Comparison of ENCODE assay signal across 29 cellular contexts in the genomic region with DNA sequence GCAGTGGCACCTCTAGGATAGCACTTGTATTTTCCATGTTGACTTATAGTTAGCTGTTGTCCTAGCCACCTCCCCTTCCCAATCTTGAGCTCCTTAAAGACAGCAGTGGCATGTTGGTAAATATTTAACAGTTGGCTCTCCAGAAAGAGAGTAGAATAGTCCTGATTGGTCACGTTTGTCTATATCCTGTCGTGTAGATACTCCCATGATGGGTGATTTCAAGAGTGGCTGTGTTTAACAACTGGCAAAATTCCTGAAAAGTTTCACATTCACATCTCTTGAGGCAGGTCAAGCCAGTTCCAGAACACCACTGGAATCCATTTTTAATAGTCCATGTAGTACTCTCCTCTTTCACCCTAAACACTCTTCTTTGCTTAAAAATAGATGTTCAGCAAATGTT.
"Had no signal": no experiment of that assay in that cellular context is flagged by ENCODE, and none has a peak within 500 bp of the region (broad histone marks: within the 10 kb centered on the region; RNA-seq: fewer than 3 reads in every experiment).

No MANE protein-coding gene starts in this region.

- H3K36me3 Mint-ChIP-seq: activated naive CD4-positive, alpha-beta T cell treated with anti-CD3 and anti-CD28 coated beads, Interleukin-2, amount 10 ng/mL, durations not matched to agents 7 days and 5 days; activated naive CD4-positive, alpha-beta T cell treated with anti-CD3 and anti-CD28 coated beads, Interleukin-2, amount 50 U/mL, for 72 hours; activated naive CD8-positive, alpha-beta T cell treated with anti-CD3 and anti-CD28 coated beads, Interleukin-2, amount 10 ng/mL, durations not matched to agents 7 days and 5 days had no signal

- H3K9me3 Mint-ChIP-seq: activated CD4-positive, alpha-beta memory T cell treated with anti-CD3 and anti-CD28 coated beads, Interleukin-2, amount 10 ng/mL, durations not matched to agents 7 days and 5 days; activated CD4-positive, alpha-beta T cell treated with anti-CD3 and anti-CD28 coated beads, Interleukin-2, amount 10 ng/mL, durations not matched to agents 7 days and 5 days; activated naive CD4-positive, alpha-beta T cell treated with anti-CD3 and anti-CD28 coated beads, Interleukin-2, amount 10 ng/mL, durations not matched to agents 7 days and 5 days; activated naive CD4-positive, alpha-beta T cell treated with anti-CD3 and anti-CD28 coated beads, Interleukin-2, amount 50 U/mL, for 72 hours; activated naive CD8-positive, alpha-beta T cell treated with anti-CD3 and anti-CD28 coated beads, Interleukin-2, amount 10 ng/mL, durations not matched to agents 7 days and 5 days; activated T-cell treated with anti-CD3 and anti-CD28 coated beads, Interleukin-2, amount 50 U/mL, for 24 hours; activated T-cell treated with anti-CD3 and anti-CD28 coated beads, Interleukin-2, amount 50 U/mL, for 72 hours; dendritic cell treated with granulocyte-macrophage colony-stimulating factor and Interleukin-4, amounts not matched to agents 40 ng/mL and 50 ng/mL, for 4 days; endodermal cell had no signal

- H3K36me3 ChIP-seq: brain microvascular endothelial cell, gastrocnemius medialis had no signal

- H3K4me1 ChIP-seq: foreskin keratinocyte, gastrocnemius medialis had no signal

- H3K27me3 ChIP-seq: brain microvascular endothelial cell, dorsolateral prefrontal cortex, foreskin keratinocyte, gastrocnemius medialis had no signal

- H3K27ac ChIP-seq: brain microvascular endothelial cell, coronary artery, dorsolateral prefrontal cortex, foreskin keratinocyte, gastrocnemius medialis had no signal

- H3K4me3 ChIP-seq: coronary artery, dorsolateral prefrontal cortex, gastrocnemius medialis had no signal

- H3K9me3 ChIP-seq: gastrocnemius medialis had no signal

- DNase-seq: activated CD4-positive, alpha-beta memory T cell treated with anti-CD3 and anti-CD28 coated beads, Interleukin-2, amount 10 ng/mL, durations not matched to agents 7 days and 5 days; activated CD4-positive, alpha-beta T cell treated with anti-CD3 and anti-CD28 coated beads for 36 hours; activated CD4-positive, alpha-beta T cell treated with anti-CD3 and anti-CD28 coated beads, Interleukin-2, amount 10 ng/mL, durations not matched to agents 7 days and 5 days; activated CD4-positive, alpha-beta T cell treated with anti-CD3 and anti-CD28 coated beads, Interleukin-2, amount 50 U/mL, for 4 hours; activated CD4-positive, CD25-positive, alpha-beta regulatory T cell; activated CD4-positive, CD25-positive, alpha-beta regulatory T cell treated with anti-CD3 and anti-CD28 coated beads, Interleukin-2, amount 50 U/mL, for 72 hours; activated CD8-positive, alpha-beta memory T cell treated with anti-CD3 and anti-CD28 coated beads, Interleukin-2, amount 50 U/mL, for 48 hours; activated gamma-delta T cell; activated naive CD4-positive, alpha-beta T cell; activated naive CD4-positive, alpha-beta T cell treated with anti-CD3 and anti-CD28 coated beads, Interleukin-2, amount 10 ng/mL, durations not matched to agents 7 days and 5 days; activated naive CD8-positive, alpha-beta T cell treated with anti-CD3 and anti-CD28 coated beads, Interleukin-2, amount 10 ng/mL, durations not matched to agents 7 days and 5 days; activated T-cell treated with anti-CD3 and anti-CD28 coated beads for 4 hours; activated T-cell treated with anti-CD3 and anti-CD28 coated beads, Interleukin-2, amount 50 U/mL, for 24 hours; activated T-cell treated with anti-CD3 and anti-CD28 coated beads, Interleukin-2, amount 50 U/mL, for 72 hours; amniotic stem cell; anterior cingulate cortex; brain microvascular endothelial cell; dorsolateral prefrontal cortex; effector memory CD4-positive, alpha-beta T cell; endodermal cell; foreskin keratinocyte; gastrocnemius medialis; glutamatergic neuron; T-helper 2 cell had no signal

- H3K4me3 Mint-ChIP-seq: activated CD4-positive, alpha-beta memory T cell treated with anti-CD3 and anti-CD28 coated beads, Interleukin-2, amount 10 ng/mL, durations not matched to agents 7 days and 5 days; activated CD4-positive, alpha-beta T cell treated with anti-CD3 and anti-CD28 coated beads for 36 hours; activated CD4-positive, alpha-beta T cell treated with anti-CD3 and anti-CD28 coated beads, Interleukin-2, amount 10 ng/mL, durations not matched to agents 7 days and 5 days; activated naive CD4-positive, alpha-beta T cell treated with anti-CD3 and anti-CD28 coated beads, Interleukin-2, amount 10 ng/mL, durations not matched to agents 7 days and 5 days; activated naive CD8-positive, alpha-beta T cell treated with anti-CD3 and anti-CD28 coated beads, Interleukin-2, amount 10 ng/mL, durations not matched to agents 7 days and 5 days; activated T-cell treated with anti-CD3 and anti-CD28 coated beads, Interleukin-2, amount 50 U/mL, for 24 hours; activated T-cell treated with anti-CD3 and anti-CD28 coated beads, Interleukin-2, amount 50 U/mL, for 72 hours; central memory CD8-positive, alpha-beta T cell; dendritic cell treated with granulocyte-macrophage colony-stimulating factor and Interleukin-4, amounts not matched to agents 40 ng/mL and 50 ng/mL, for 4 days; endodermal cell had no signal

- H3K27ac Mint-ChIP-seq: activated CD4-positive, alpha-beta memory T cell treated with anti-CD3 and anti-CD28 coated beads, Interleukin-2, amount 10 ng/mL, durations not matched to agents 7 days and 5 days; activated CD4-positive, alpha-beta T cell treated with anti-CD3 and anti-CD28 coated beads for 36 hours; activated CD4-positive, alpha-beta T cell treated with anti-CD3 and anti-CD28 coated beads, Interleukin-2, amount 10 ng/mL, durations not matched to agents 7 days and 5 days; activated naive CD4-positive, alpha-beta T cell treated with anti-CD3 and anti-CD28 coated beads, Interleukin-2, amount 10 ng/mL, durations not matched to agents 7 days and 5 days; activated naive CD4-positive, alpha-beta T cell treated with anti-CD3 and anti-CD28 coated beads, Interleukin-2, amount 50 U/mL, for 72 hours; activated naive CD8-positive, alpha-beta T cell treated with anti-CD3 and anti-CD28 coated beads, Interleukin-2, amount 10 ng/mL, durations not matched to agents 7 days and 5 days; activated T-cell treated with anti-CD3 and anti-CD28 coated beads, Interleukin-2, amount 50 U/mL, for 24 hours; activated T-cell treated with anti-CD3 and anti-CD28 coated beads, Interleukin-2, amount 50 U/mL, for 72 hours; dendritic cell treated with granulocyte-macrophage colony-stimulating factor and Interleukin-4, amounts not matched to agents 40 ng/mL and 50 ng/mL, for 4 days; endodermal cell had no signal

- H3K4me1 Mint-ChIP-seq: activated CD4-positive, alpha-beta memory T cell treated with anti-CD3 and anti-CD28 coated beads, Interleukin-2, amount 10 ng/mL, durations not matched to agents 7 days and 5 days; activated CD4-positive, alpha-beta T cell treated with anti-CD3 and anti-CD28 coated beads for 36 hours; activated CD4-positive, alpha-beta T cell treated with anti-CD3 and anti-CD28 coated beads, Interleukin-2, amount 10 ng/mL, durations not matched to agents 7 days and 5 days; activated naive CD4-positive, alpha-beta T cell treated with anti-CD3 and anti-CD28 coated beads, Interleukin-2, amount 10 ng/mL, durations not matched to agents 7 days and 5 days; activated naive CD8-positive, alpha-beta T cell treated with anti-CD3 and anti-CD28 coated beads, Interleukin-2, amount 10 ng/mL, durations not matched to agents 7 days and 5 days; central memory CD8-positive, alpha-beta T cell had no signal

- H3K27me3 Mint-ChIP-seq: activated CD4-positive, alpha-beta memory T cell treated with anti-CD3 and anti-CD28 coated beads, Interleukin-2, amount 10 ng/mL, durations not matched to agents 7 days and 5 days; activated CD4-positive, alpha-beta T cell treated with anti-CD3 and anti-CD28 coated beads, Interleukin-2, amount 10 ng/mL, durations not matched to agents 7 days and 5 days; activated naive CD4-positive, alpha-beta T cell treated with anti-CD3 and anti-CD28 coated beads, Interleukin-2, amount 10 ng/mL, durations not matched to agents 7 days and 5 days; activated T-cell treated with anti-CD3 and anti-CD28 coated beads, Interleukin-2, amount 50 U/mL, for 24 hours; central memory CD8-positive, alpha-beta T cell; dendritic cell treated with granulocyte-macrophage colony-stimulating factor and Interleukin-4, amounts not matched to agents 40 ng/mL and 50 ng/mL, for 4 days had no signal

- ATAC-seq: activated CD4-positive, alpha-beta T cell treated with anti-CD3 and anti-CD28 coated beads for 36 hours; activated naive CD4-positive, alpha-beta T cell treated with anti-CD3 and anti-CD28 coated beads, Interleukin-2, amount 50 U/mL, for 72 hours; activated T-cell treated with anti-CD3 and anti-CD28 coated beads, Interleukin-2, amount 50 U/mL, for 72 hours; esophagus mucosa; foreskin keratinocyte; gastrocnemius medialis had no signal
